25 cellular contexts compared by ENCODE assay signal in genomic region chr7:114658188-114658587, GRCh38.
"Had no signal": no experiment of that assay in that cellular context is flagged by ENCODE, and none has a peak within 500 bp of the region (broad histone marks: within the 10 kb centered on the region; RNA-seq: fewer than 3 reads in every experiment).

No MANE protein-coding gene starts in this region.

- H3K4me1 Mint-ChIP-seq: activated naive CD8-positive, alpha-beta T cell treated with anti-CD3 and anti-CD28 coated beads, Interleukin-2, amount 10 ng/mL, durations not matched to agents 7 days and 5 days; immature natural killer cell; natural killer cell had no signal

- H3K9me3 Mint-ChIP-seq: activated naive CD4-positive, alpha-beta T cell treated with anti-CD3 and anti-CD28 coated beads for 36 hours; activated naive CD8-positive, alpha-beta T cell treated with anti-CD3 and anti-CD28 coated beads, Interleukin-2, amount 10 ng/mL, durations not matched to agents 7 days and 5 days; natural killer cell had no signal

- ATAC-seq: natural killer cell; psoas muscle; right cardiac atrium; stimulated activated naive CD8-positive, alpha-beta T cell treated with anti-CD3 and anti-CD28 coated beads, Interleukin-15, Interleukin-2, amounts not matched to agents 100 U/mL and 50 U/mL, for 24 hours; T-helper 17 cell had no signal

- H3K4me1 ChIP-seq: psoas muscle, upper lobe of left lung had no signal

- DNase-seq: activated CD4-positive, alpha-beta T cell treated with anti-CD3 and anti-CD28 coated beads for 4 hours; activated CD4-positive, alpha-beta T cell treated with anti-CD3 and anti-CD28 coated beads, Interleukin-2, amount 50 U/mL, for 48 hours; activated CD4-positive, CD25-positive, alpha-beta regulatory T cell; activated effector memory CD4-positive, alpha-beta T cell treated with Interleukin-2 at 50 U/mL for 16 hours; activated naive CD4-positive, alpha-beta T cell treated with anti-CD3 and anti-CD28 coated beads for 36 hours; activated naive CD8-positive, alpha-beta T cell treated with anti-CD3 and anti-CD28 coated beads, Interleukin-2, amount 10 ng/mL, durations not matched to agents 7 days and 5 days; activated T-cell treated with anti-CD3 and anti-CD28 coated beads, Interleukin-2, amount 50 U/mL, for 48 hours; amniotic stem cell; cerebellar nuclear complex; cortex of kidney; immature natural killer cell; left ventricle myocardium inferior; natural killer cell; ovary; psoas muscle; right cardiac atrium; stimulated activated CD4-positive, alpha-beta T cell treated with anti-CD3 and anti-CD28 coated beads, Interleukin-12 subunit alpha, Interleukin-12 subunit beta, amount 100 ng/mL, for 4 hours; stimulated activated CD4-positive, alpha-beta T cell treated with anti-CD3 and anti-CD28 coated beads, Interleukin-4, amount 100 ng/mL, for 4 hours; stimulated activated naive CD8-positive, alpha-beta T cell treated with anti-CD3 and anti-CD28 coated beads, Interleukin-15, Interleukin-2, amounts not matched to agents 100 U/mL and 50 U/mL, for 24 hours; T-helper 17 cell; upper lobe of left lung had no signal

- FAIRE-seq: bronchial epithelial cell had no signal

- H3K36me3 ChIP-seq: left ventricle myocardium inferior, neutrophil, ovary, upper lobe of left lung had no signal

- H3K4me3 Mint-ChIP-seq: activated naive CD4-positive, alpha-beta T cell treated with anti-CD3 and anti-CD28 coated beads for 36 hours; activated naive CD8-positive, alpha-beta T cell treated with anti-CD3 and anti-CD28 coated beads, Interleukin-2, amount 10 ng/mL, durations not matched to agents 7 days and 5 days; immature natural killer cell; natural killer cell; T-helper 17 cell had no signal

- H3K36me3 Mint-ChIP-seq: activated naive CD8-positive, alpha-beta T cell treated with anti-CD3 and anti-CD28 coated beads, Interleukin-2, amount 10 ng/mL, durations not matched to agents 7 days and 5 days; immature natural killer cell; natural killer cell had no signal

- H3K27ac Mint-ChIP-seq: activated naive CD4-positive, alpha-beta T cell treated with anti-CD3 and anti-CD28 coated beads for 36 hours; activated naive CD8-positive, alpha-beta T cell treated with anti-CD3 and anti-CD28 coated beads, Interleukin-2, amount 10 ng/mL, durations not matched to agents 7 days and 5 days; immature natural killer cell; natural killer cell; T-helper 17 cell had no signal

- H3K27me3 ChIP-seq: hepatocyte, neutrophil, ovary, upper lobe of left lung had no signal

- H3K27ac ChIP-seq: epithelial cell of prostate, hepatocyte, left ventricle myocardium inferior, neutrophil, ovary, psoas muscle, upper lobe of left lung had no signal

- H3K27me3 Mint-ChIP-seq: activated naive CD8-positive, alpha-beta T cell treated with anti-CD3 and anti-CD28 coated beads, Interleukin-2, amount 10 ng/mL, durations not matched to agents 7 days and 5 days had no signal

- H3K9me3 ChIP-seq: left ventricle myocardium inferior, neutrophil, ovary, psoas muscle, upper lobe of left lung had no signal

- H3K4me3 ChIP-seq: hepatocyte, left ventricle myocardium inferior, ovary, psoas muscle, upper lobe of left lung had no signal
